In genomic region chr1:11805454-11806306, GRCh38 we compare ENCODE assay signal across 8 cellular contexts. TPM values are rescaled to one million over a fixed set of nuclear protein-coding genes. Genes with fewer than 3 reads are reported as not detected.
DNase-seq lines count a peak whose midpoint lies in the region; ATAC-seq and TF ChIP-seq lines count a peak whose summit lies in the region.

Gene CLCN6 (plus strand): TSS chr1:11806191. CDS start chr1:11806263, 72 bp downstream.
Gene MTHFR (minus strand): TSS chr1:11805964. CDS start chr1:11803116, 2,848 bp downstream.

- H3K27me3 Mint-ChIP-seq in activated T-helper 2 cell treated with anti-CD3 and anti-CD28 coated beads, Interferon-gamma antibody, Interleukin-2, Interleukin-4, amounts not matched to agents 10 μg/mL and 5 μg/mL and 100 μg/mL, durations not matched to agents 14 hours and 24 hours and 36 hours (ENCODE audit: low read depth), result no peaks in the 10 kb centered on the region
- H3K27me3 Mint-ChIP-seq in natural killer cell treated with Interleukin-12 subunit alpha and Interleukin-12 subunit beta and Interleukin-15 and Interleukin-18, amount 100 ng/mL, for 72 hours, result no peaks in the 10 kb centered on the region

- H3K27ac ChIP-seq in RWPE1, result peak within 1 kb of the TSS; percentile 99

- peak; percentile 93 to 95 for ATAC-seq in natural killer cell treated with Interleukin-12 subunit alpha and Interleukin-12 subunit beta and Interleukin-15 and Interleukin-18, amount 100 ng/mL, for 72 hours
- ATAC-seq in stimulated activated naive CD8-positive, alpha-beta T cell treated with anti-CD3 and anti-CD28 coated beads, Interleukin-15, Interleukin-2, amounts not matched to agents 100 U/mL and 50 U/mL, for 24 hours, result peak; percentile 92

- peaks cover 41% of the 10 kb centered on the region for H3K36me3 Mint-ChIP-seq in activated T-helper 2 cell treated with anti-CD3 and anti-CD28 coated beads, Interferon-gamma antibody, Interleukin-2, Interleukin-4, amounts not matched to agents 10 μg/mL and 5 μg/mL and 100 μg/mL, durations not matched to agents 14 hours and 24 hours and 36 hours (ENCODE audit: low read depth)
- H3K36me3 Mint-ChIP-seq in natural killer cell treated with Interleukin-12 subunit alpha and Interleukin-12 subunit beta and Interleukin-15 and Interleukin-18, amount 100 ng/mL, for 72 hours, result no peaks in the 10 kb centered on the region

- no peaks in the 10 kb centered on the region for H3K9me3 Mint-ChIP-seq in activated T-helper 2 cell treated with anti-CD3 and anti-CD28 coated beads, Interferon-gamma antibody, Interleukin-2, Interleukin-4, amounts not matched to agents 10 μg/mL and 5 μg/mL and 100 μg/mL, durations not matched to agents 14 hours and 24 hours and 36 hours
- H3K9me3 Mint-ChIP-seq in natural killer cell treated with Interleukin-12 subunit alpha and Interleukin-12 subunit beta and Interleukin-15 and Interleukin-18, amount 100 ng/mL, for 72 hours, result no peaks in the 10 kb centered on the region

- H3K4me3 ChIP-seq in LNCaP clone FGC (ENCODE audit: low read depth, low read length), result peak within 1 kb of the TSS; percentile 83

- H3K4me1 Mint-ChIP-seq in activated T-helper 2 cell treated with anti-CD3 and anti-CD28 coated beads, Interferon-gamma antibody, Interleukin-2, Interleukin-4, amounts not matched to agents 10 μg/mL and 5 μg/mL and 100 μg/mL, durations not matched to agents 14 hours and 24 hours and 36 hours (ENCODE audit: low read depth), result peaks cover 56% of the 10 kb centered on the region
- peaks cover 52 to 65% of the 10 kb centered on the region in 2 donors for H3K4me1 Mint-ChIP-seq in natural killer cell treated with Interleukin-12 subunit alpha and Interleukin-12 subunit beta and Interleukin-15 and Interleukin-18, amount 100 ng/mL, for 72 hours (ENCODE audit: low read depth in 2 of 2)

- DNase-seq in Daoy (ENCODE audit: low read depth) (peak; percentile 100), GOT3 (lab: John Stamatoyannopoulos, UW) (peak; percentile 98), LNCaP clone FGC (ENCODE audit: low read depth) (peak; percentile 96), RWPE1 (ENCODE audit: low spot score) (peak; percentile 100), fibroblast of peridontal ligament (ENCODE audit: extremely low read depth) (peak; percentile 98)
- DNase-seq in activated T-helper 2 cell treated with anti-CD3 and anti-CD28 coated beads, Interferon-gamma antibody, Interleukin-2, Interleukin-4, amounts not matched to agents 10 μg/mL and 5 μg/mL and 100 μg/mL, durations not matched to agents 14 hours and 24 hours and 36 hours (ENCODE audit: low spot score), result peak; percentile 99
- DNase-seq in natural killer cell treated with Interleukin-12 subunit alpha and Interleukin-12 subunit beta and Interleukin-15 and Interleukin-18, amount 100 ng/mL, for 72 hours (ENCODE audit: low spot score), result peak; percentile 99
- DNase-seq in stimulated activated naive CD8-positive, alpha-beta T cell treated with anti-CD3 and anti-CD28 coated beads, Interleukin-15, Interleukin-2, amounts not matched to agents 100 U/mL and 50 U/mL, for 24 hours, result peak; percentile 99

- CTCF ChIA-PET in RWPE1 (lab: Yijun Ruan, JAX), result interaction anchor here (0.6 to 0.8 kb wide), 3 partner anchors 59 to 768 kb away, joined by 3 to 6 read pairs (median 4); no protein-coding TSS in a partner anchor

- H3K27ac Mint-ChIP-seq in activated T-helper 2 cell treated with anti-CD3 and anti-CD28 coated beads, Interferon-gamma antibody, Interleukin-2, Interleukin-4, amounts not matched to agents 10 μg/mL and 5 μg/mL and 100 μg/mL, durations not matched to agents 14 hours and 24 hours and 36 hours, result peak within 1 kb of the TSS; percentile 88
- peak within 1 kb of the TSS; percentile 84 to 93 for H3K27ac Mint-ChIP-seq in natural killer cell treated with Interleukin-12 subunit alpha and Interleukin-12 subunit beta and Interleukin-15 and Interleukin-18, amount 100 ng/mL, for 72 hours

- peak within 1 kb of the TSS; percentile 90 for H3K4me3 Mint-ChIP-seq in activated T-helper 2 cell treated with anti-CD3 and anti-CD28 coated beads, Interferon-gamma antibody, Interleukin-2, Interleukin-4, amounts not matched to agents 10 μg/mL and 5 μg/mL and 100 μg/mL, durations not matched to agents 14 hours and 24 hours and 36 hours (ENCODE audit: low read depth)
- peak within 1 kb of the TSS; percentile 89 for H3K4me3 Mint-ChIP-seq in natural killer cell treated with Interleukin-12 subunit alpha and Interleukin-12 subunit beta and Interleukin-15 and Interleukin-18, amount 100 ng/mL, for 72 hours

- POLR2A ChIA-PET in RWPE1 (lab: Yijun Ruan, JAX; ENCODE audit: low non-redundant PET), result no interaction called here

- intact Hi-C loops in activated T-helper 2 cell treated with anti-CD3 and anti-CD28 coated beads, Interferon-gamma antibody, Interleukin-2, Interleukin-4, amounts not matched to agents 10 μg/mL and 5 μg/mL and 100 μg/mL, durations not matched to agents 14 hours and 24 hours and 36 hours (cut with micrococcal nuclease), result loop anchor here (5.0 kb wide), 2 partner anchors 102 to 533 kb away; partner anchors contain the start of gene UBIAD1

- TF ChIP-seq CTCF in LNCaP clone FGC (IDR thresholded peaks at IDR 0.05; ENCODE audit: control insufficient read depth, extremely low read depth, insufficient read depth) (no peak), RWPE1 (conservative IDR thresholded peaks at IDR 0.05; ENCODE audit: low read depth) (no peak)

RNA-seq across cellular contexts. Expression of gene CLCN6, which starts in this region (rescaled TPM):
- 12.4 TPM in 2 replicates for total RNA-seq in Daoy (2014; rRNA removed; shearing (Covaris generic))
- 18.8 and 18.9 TPM in 2 replicates for total RNA-seq in activated T-helper 2 cell treated with anti-CD3 and anti-CD28 coated beads, Interferon-gamma antibody, Interleukin-2, Interleukin-4, amounts not matched to agents 10 μg/mL and 5 μg/mL and 100 μg/mL, durations not matched to agents 14 hours and 24 hours and 36 hours
- total RNA-seq in natural killer cell treated with Interleukin-12 subunit alpha and Interleukin-12 subunit beta and Interleukin-15 and Interleukin-18, amount 100 ng/mL, for 72 hours, result 10 to 100 TPM; 15.0 to 31.0 TPM

RNA-seq across cellular contexts. Expression of gene MTHFR, which starts in this region (rescaled TPM):
- total RNA-seq in Daoy (2014; rRNA removed; shearing (Covaris generic)), result 4.7 and 8.6 TPM in 2 replicates
- 18.8 and 21.4 TPM in 2 replicates for total RNA-seq in activated T-helper 2 cell treated with anti-CD3 and anti-CD28 coated beads, Interferon-gamma antibody, Interleukin-2, Interleukin-4, amounts not matched to agents 10 μg/mL and 5 μg/mL and 100 μg/mL, durations not matched to agents 14 hours and 24 hours and 36 hours
- total RNA-seq in natural killer cell treated with Interleukin-12 subunit alpha and Interleukin-12 subunit beta and Interleukin-15 and Interleukin-18, amount 100 ng/mL, for 72 hours, result 10 to 100 TPM; 25.7 to 30.4 TPM

Comparison
In these comparisons a context has a peak if more than half of its experiments do, and no peak if none do; other contexts are left out.
1. Peak in every context shown above with its lines: DNase-seq, ATAC-seq, H3K4me3 ChIP-seq and H3K27ac ChIP-seq.